ENCODE assay signal across 24 cellular contexts in the genomic region with DNA sequence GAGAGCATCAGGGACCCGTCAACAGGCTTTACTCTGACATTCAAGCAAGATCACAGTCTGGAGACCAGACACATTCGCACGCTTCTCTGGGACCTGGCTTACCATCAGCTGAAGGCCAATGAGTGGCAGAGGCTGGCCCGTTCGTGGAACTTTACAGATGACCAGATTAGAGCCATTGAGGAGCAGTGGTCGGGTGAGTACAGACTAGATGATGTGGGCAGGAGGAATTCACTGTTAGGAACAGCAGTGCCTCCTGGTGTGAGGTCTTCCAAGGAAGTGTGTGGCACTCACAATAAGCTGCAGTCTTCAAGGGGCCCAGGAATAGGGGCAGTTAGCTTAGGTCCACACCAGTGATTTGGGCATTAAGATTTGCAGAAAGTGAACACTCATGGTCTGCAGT. TPM values are rescaled to one million over a fixed set of nuclear protein-coding genes. Genes with fewer than 3 reads are reported as not detected.
DNase-seq lines count a peak whose midpoint lies in the region; ATAC-seq and TF ChIP-seq lines count a peak whose summit lies in the region.
"Had no signal": no experiment of that assay in that cellular context is flagged by ENCODE, and none has a peak within 500 bp of the region (broad histone marks: within the 10 kb centered on the region; RNA-seq: fewer than 3 reads in every experiment).

No MANE protein-coding gene starts in this region.

- H2AK9ac ChIP-seq in IMR-90 (replicated peaks; ENCODE audit: low read depth, low read length, poor library complexity) = no peak overlapping the region

- peak overlapping the region; percentile 16; the same call in 1 of the 2 replicates for H3K23ac ChIP-seq in IMR-90 (ENCODE audit: low read depth, low read length)
- no peak overlapping the region for H3K23ac ChIP-seq in neuronal stem cell (ENCODE audit: low read depth, low read length, poor library complexity)

- H3K9me1 ChIP-seq in IMR-90 (ENCODE audit: insufficient read depth, low read length) = no peaks in the 10 kb centered on the region

- H2BK5ac ChIP-seq in IMR-90 (ENCODE audit: low read depth, low read length, poor library complexity, severe bottlenecking) = no peak overlapping the region
- no peak overlapping the region for H2BK5ac ChIP-seq in neuronal stem cell (ENCODE audit: low read length)

- H2AK5ac ChIP-seq in IMR-90 (ENCODE audit: low read depth, low read length) = no peak overlapping the region
- no peak overlapping the region for H2AK5ac ChIP-seq in neuronal stem cell (ENCODE audit: low read depth, low read length)

- H3K4me2 ChIP-seq in IMR-90 (ENCODE audit: low read depth, low read length) = no peak overlapping the region
- no peak overlapping the region for H3K4me2 ChIP-seq in neuronal stem cell (ENCODE audit: insufficient read depth, low read length, poor library complexity, severe bottlenecking)

- ATAC-seq in IMR-90 (ENCODE audit: low read depth) = no peak
- ATAC-seq: activated CD8-positive, alpha-beta memory T cell treated with anti-CD3 and anti-CD28 coated beads, Interleukin-2, amount 10 ng/mL, durations not matched to agents 7 days and 5 days; heart right ventricle; stimulated activated naive CD8-positive, alpha-beta T cell treated with anti-CD3 and anti-CD28 coated beads, Interleukin-15, Interleukin-2, amounts not matched to agents 100 U/mL and 50 U/mL, for 24 hours had no signal

- no peak overlapping the region for H2AFZ ChIP-seq in IMR-90 (replicated peaks; ENCODE audit: low read length, poor library complexity)
- H2AFZ ChIP-seq in neuronal stem cell (ENCODE audit: low read length) = peak overlapping the region; percentile 4

- H3K79me1 ChIP-seq in IMR-90 (ENCODE audit: low read depth in 1 of 2, low read length in 2 of 2) (no peaks in the 10 kb centered on the region), neuronal stem cell (ENCODE audit: low read depth, low read length) (no peaks in the 10 kb centered on the region)

- H4K91ac ChIP-seq in IMR-90 (ENCODE audit: insufficient read depth, low read depth, low read length) (no peak overlapping the region), neuronal stem cell (ENCODE audit: low read depth, low read length, poor library complexity) (no peak overlapping the region)

- no peaks in the 10 kb centered on the region for H3K27me3 ChIP-seq in IMR-90 (ENCODE audit: control insufficient read depth, insufficient read depth, low read length)
- no peaks in the 10 kb centered on the region for H3K27me3 ChIP-seq in neuronal stem cell (ENCODE audit: control insufficient read depth in 3 of 3, insufficient read depth in 3 of 3, low read depth in 1 of 3, low read length in 3 of 3)
- H3K27me3 ChIP-seq: adrenal gland, heart right ventricle, testis had no signal

- H3K36me3 ChIP-seq in IMR-90 (ENCODE audit: control insufficient read depth, insufficient read depth, low read length) (no peaks in the 10 kb centered on the region), neuronal stem cell (replicated peaks in 1 of 2; ENCODE audit: control insufficient read depth in 2 of 2, insufficient read depth in 2 of 2, low read length in 2 of 2) (no peaks in the 10 kb centered on the region)
- H3K36me3 ChIP-seq: adrenal gland, heart right ventricle, prostate gland had no signal

- H3K4me3 ChIP-seq in IMR-90 (ENCODE audit: insufficient read depth, low read depth, low read length) (no peak overlapping the region), choroid plexus epithelial cell (ENCODE audit: low read depth, low read length) (no peak overlapping the region), neuronal stem cell (ENCODE audit: low read length in 2 of 2) (no peak overlapping the region)
- H3K4me3 ChIP-seq: adrenal gland, heart right ventricle, prostate gland, testis had no signal

- in situ Hi-C loops in IMR-90 (cut with MboI; ENCODE audit: low sequenced_read_pairs) = no loop called here

- no peak for TF ChIP-seq RAD21 in IMR-90 (IDR thresholded peaks at IDR 0.05; ENCODE audit: low read length)

- H2BK120ac ChIP-seq in IMR-90 (ENCODE audit: low read depth, low read length) (no peak overlapping the region), neuronal stem cell (ENCODE audit: low read depth, low read length) (no peak overlapping the region)

- H2BK12ac ChIP-seq in neuronal stem cell (ENCODE audit: low read length) = no peak overlapping the region

- dilution Hi-C loops in IMR-90 (cut with HindIII; ENCODE audit: low sequenced_read_pairs, unreplicated experiment) = no loop called here

- H3K56ac ChIP-seq in IMR-90 (ENCODE audit: extremely low read depth, insufficient read depth, low read length) = no peak overlapping the region

- no peak for TF ChIP-seq POLR2A in IMR-90 (IDR thresholded peaks at IDR 0.05; ENCODE audit: low read depth, low read length)

- H3K4ac ChIP-seq in IMR-90 (ENCODE audit: low read depth, low read length) (no peak overlapping the region), neuronal stem cell (ENCODE audit: low read length) (no peak overlapping the region)

- intact Hi-C loops in IMR-90 (cut with micrococcal nuclease) = no loop called here

- WGBS in IMR-90 (ENCODE audit: extremely low coverage in 2 of 2, insufficient read length in 1 of 2), 2 experiments = 76% methylated on average over 5 of the region's 6 CpGs; no CpG with 5 or more reads in 1 of the 2 experiments
- no CpG with 5 or more reads among the region's 6 CpGs for WGBS in neuronal stem cell (ENCODE audit: extremely low coverage in 2 of 2, insufficient read length in 2 of 2, insufficient replicate concordance in 1 of 2), 2 donors

- DNase-seq in ELR (ENCODE audit: low read depth) (peak; percentile 29), IMR-90 (no peak), choroid plexus epithelial cell (ENCODE audit: low read depth) (peak; percentile 31), neuronal stem cell (ENCODE audit: low spot score) (no peak), NCI-H748 treated with DMSO at 0.1 percent for 48 hours (lab: John Stamatoyannopoulos, UW) (no peak), H4 (ENCODE audit: low spot score) (no peak), Kasumi-1 (lab: John Stamatoyannopoulos, UW) (no peak)
- DNase-seq: activated CD8-positive, alpha-beta memory T cell treated with anti-CD3 and anti-CD28 coated beads, Interleukin-2, amount 10 ng/mL, durations not matched to agents 7 days and 5 days; activated naive CD4-positive, alpha-beta T cell treated with Interleukin-2 at 50 U/mL for 16 hours; adrenal gland; Calu3; DMS79 treated with DMSO at 0.1 percent for 48 hours; heart right ventricle; NCI-H1092 treated with DMSO at 0.1 percent for 48 hours; NCI-H1930; NCI-H526 treated with DMSO at 0.1 percent for 48 hours; stimulated activated CD4-positive, alpha-beta T cell treated with anti-CD3 and anti-CD28 coated beads, Interleukin-15, amount 100 ng/mL, for 24 hours; stimulated activated naive CD8-positive, alpha-beta T cell treated with anti-CD3 and anti-CD28 coated beads, Interleukin-15, Interleukin-2, amounts not matched to agents 100 U/mL and 50 U/mL, for 24 hours; testis had no signal

- H3K14ac ChIP-seq in IMR-90 (replicated peaks; ENCODE audit: low read depth, low read length) (no peak overlapping the region), neuronal stem cell (ENCODE audit: low read length) (no peak overlapping the region)

- H3K9ac ChIP-seq in IMR-90 (ENCODE audit: low read depth, low read length) = no peak overlapping the region
- H3K9ac ChIP-seq in neuronal stem cell (ENCODE audit: low read depth, low read length, poor library complexity) = no peak overlapping the region

- H3K27ac ChIP-seq in IMR-90 (ENCODE audit: insufficient read depth, low read length) (no peak overlapping the region), neuronal stem cell (replicated peaks; ENCODE audit: low read length) (no peak overlapping the region)
- H3K27ac ChIP-seq: adrenal gland, epithelial cell of prostate, heart right ventricle, HL-60, prostate gland, RWPE1, testis, VCaP had no signal

- POLR2A ChIA-PET in IMR-90 (lab: Charles Lee; ENCODE audit: unreplicated experiment) = no interaction called here

- H4K20me1 ChIP-seq in IMR-90 (ENCODE audit: insufficient read depth, low read length) = no peaks in the 10 kb centered on the region

- no peaks in the 10 kb centered on the region for H3K9me3 ChIP-seq in IMR-90 (ENCODE audit: control insufficient read depth, insufficient read depth, low read length)
- H3K9me3 ChIP-seq in neuronal stem cell (replicated peaks in 1 of 2; ENCODE audit: control insufficient read depth in 2 of 2, insufficient read depth in 1 of 2, low read depth in 1 of 2, low read length in 2 of 2) = no peaks in the 10 kb centered on the region
- H3K9me3 ChIP-seq: adrenal gland, heart right ventricle, prostate gland, testis had no signal

- TF ChIP-seq CTCF in IMR-90 (conservative IDR thresholded peaks at IDR 0.05; ENCODE audit: low read depth, low read length) (no peak), choroid plexus epithelial cell (conservative IDR thresholded peaks at IDR 0.05; ENCODE audit: low read depth, low read length) (peak; percentile 22)

- H4K8ac ChIP-seq in IMR-90 (ENCODE audit: low read depth in 2 of 2, low read length in 2 of 2) (no peak overlapping the region), neuronal stem cell (ENCODE audit: low read depth, low read length) (no peak overlapping the region)

- CTCF ChIA-PET in IMR-90 (lab: Yijun Ruan, JAX) = interaction anchor here (2.2 kb wide), 1 partner anchor 9 kb away, joined by 5 read pairs; no protein-coding TSS in a partner anchor

- H2BK15ac ChIP-seq in IMR-90 (ENCODE audit: low read depth, low read length) = no peak overlapping the region
- no peak overlapping the region for H2BK15ac ChIP-seq in neuronal stem cell (ENCODE audit: low read length)

- H4K5ac ChIP-seq in IMR-90 (ENCODE audit: low read depth, low read length) = no peak overlapping the region

- H3K4me1 ChIP-seq in IMR-90 (ENCODE audit: control insufficient read depth, insufficient read depth, low read length) (no peaks in the 10 kb centered on the region), neuronal stem cell (ENCODE audit: control insufficient read depth in 2 of 2, insufficient read depth in 1 of 2, low read depth in 1 of 2, low read length in 2 of 2) (peaks cover 0 to 14% of the 10 kb centered on the region in 2 donors)
- H3K4me1 ChIP-seq: prostate gland, testis had no signal

- H3K18ac ChIP-seq in IMR-90 (ENCODE audit: low read depth, low read length) (no peak overlapping the region), neuronal stem cell (ENCODE audit: low read length) (peak overlapping the region; percentile 41)

- H2BK20ac ChIP-seq in IMR-90 (ENCODE audit: low read depth, low read length) = no peak overlapping the region

- BruUV-seq in IMR-90 (replicated peaks; lab: Mats Ljungman, UMichigan) = no TSS peak

RNA-seq across cellular contexts. Expression of a gene that starts 50.4 kb away (rescaled TPM):
- 12.9 and 13.1 TPM in 2 replicates for total RNA-seq in IMR-90 (2012; rRNA removed)
- polyA plus RNA-seq in IMR-90 (2012; rRNA removed) = 6.2 and 6.6 TPM in 2 replicates
- 2.0 and 2.3 TPM in 2 replicates for polyA plus RNA-seq in IMR-90 (2012; cell fraction: cytosol; rRNA removed)
- polyA plus RNA-seq in IMR-90 (2012; cell fraction: nucleus; rRNA removed; ENCODE audit: low replicate concordance) = 4.6 and 15.1 TPM in 2 replicates
- 14.5 TPM for polyA plus RNA-seq in neuronal stem cell (2013, experiment 1 of 2)
- polyA plus RNA-seq in neuronal stem cell (2013, experiment 2 of 2) = 14.4 TPM
- 30.1 and 43.9 TPM in 2 replicates for total RNA-seq in H4 (2014; rRNA removed; shearing (Covaris generic))

RNA-seq across cellular contexts. Expression of a gene that starts 55.5 kb away (rescaled TPM):
- total RNA-seq in IMR-90 (2012; rRNA removed) = 0.28 TPM in 1 of 2 replicates, not detected in the other
- 0.16 and 0.24 TPM in 2 replicates for polyA plus RNA-seq in IMR-90 (2012; rRNA removed)
- 0.01 TPM in 1 of 2 replicates, not detected in the other for polyA plus RNA-seq in IMR-90 (2012; cell fraction: cytosol; rRNA removed)
- 0.36 and 1.3 TPM in 2 replicates for polyA plus RNA-seq in IMR-90 (2012; cell fraction: nucleus; rRNA removed; ENCODE audit: low replicate concordance)
- 0.21 TPM for polyA plus RNA-seq in neuronal stem cell (2013, experiment 1 of 2)
- 0.10 TPM for polyA plus RNA-seq in neuronal stem cell (2013, experiment 2 of 2)
- not detected in 2 replicates for total RNA-seq in H4 (2014; rRNA removed; shearing (Covaris generic))
- total RNA-seq: activated CD8-positive, alpha-beta memory T cell treated with anti-CD3 and anti-CD28 coated beads, Interleukin-2, amount 10 ng/mL, durations not matched to agents 7 days and 5 days had no signal

Comparison
In these comparisons a context has a peak if more than half of its experiments do, and no peak if none do; other contexts are left out.
1. DNase-seq: peak in ELR (single experiment) and choroid plexus epithelial cell (single experiment); none in IMR-90 (single experiment), neuronal stem cell (single experiment), NCI-H748 treated with DMSO at 0.1 percent for 48 hours (single experiment), H4 (single experiment) and Kasumi-1 (0 of 2).